In the genomic region with DNA sequence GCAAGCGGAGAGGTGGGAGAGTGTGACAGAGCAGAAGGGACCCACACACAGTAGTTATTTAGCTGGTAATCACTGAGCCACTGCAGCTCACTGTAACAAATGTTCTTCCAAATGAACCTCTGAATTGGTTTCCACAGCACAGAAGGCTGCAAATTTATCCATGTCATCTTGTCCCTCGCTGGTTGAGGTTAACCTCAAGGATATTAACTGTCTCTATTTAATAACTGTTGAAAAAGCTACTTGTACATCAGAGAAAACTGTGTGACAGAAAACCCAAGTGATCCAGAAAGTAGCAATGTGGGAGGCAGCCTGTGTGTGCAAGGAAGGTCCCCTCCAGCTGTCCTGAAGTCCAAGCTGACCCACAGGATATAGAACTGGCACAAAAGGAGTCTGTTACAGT, we compare ENCODE assay signal across 1 cellular context.
TF ChIP-seq lines count a peak whose summit lies in the region.

No MANE protein-coding gene starts in this region.

TF ChIP-seq in H1, 55 proteins besides CTCF, POLR2A, EP300 and RAD21 (continued from another document):
- TF ChIP-seq FOSL1 (IDR thresholded peaks at IDR 0.05; ENCODE audit: insufficient read depth, low read depth, low read length) (no peak), HDAC2 (IDR thresholded peaks at IDR 0.05; ENCODE audit: borderline replicate concordance in 1 of 2, low read depth in 2 of 2, low read length in 2 of 2) (no peak), CREB1 (IDR thresholded peaks at IDR 0.05) (no peak), CBX5 (IDR thresholded peaks at IDR 0.05; ENCODE audit: low read depth, low read length) (no peak), TCF12 (IDR thresholded peaks at IDR 0.05; ENCODE audit: low read depth, low read length) (no peak), NRF1 (IDR thresholded peaks at IDR 0.05; ENCODE audit: low read depth, low read length) (no peak), TBP (IDR thresholded peaks at IDR 0.05; ENCODE audit: low read depth, low read length) (no peak), RFX5 (IDR thresholded peaks at IDR 0.05; ENCODE audit: borderline replicate concordance, low read depth, low read length) (no peak), SP4 (IDR thresholded peaks at IDR 0.05; ENCODE audit: low read length) (no peak), RNF2 (IDR thresholded peaks at IDR 0.05; ENCODE audit: borderline replicate concordance, low read depth, low read length, missing control alignments, poor library complexity, severe bottlenecking) (no peak), CEBPB (IDR thresholded peaks at IDR 0.05; ENCODE audit: low read depth, low read length) (no peak), SIN3A (conservative IDR thresholded peaks at IDR 0.05 in 1 of 2, IDR thresholded peaks at IDR 0.05 in 1 of 2; ENCODE audit: low read depth in 1 of 2, low read length in 2 of 2) (no peak), SAP30 (IDR thresholded peaks at IDR 0.05; ENCODE audit: insufficient read depth, insufficient replicate concordance, low read length) (no peak)
- TF ChIP-seq, protein P1, sequence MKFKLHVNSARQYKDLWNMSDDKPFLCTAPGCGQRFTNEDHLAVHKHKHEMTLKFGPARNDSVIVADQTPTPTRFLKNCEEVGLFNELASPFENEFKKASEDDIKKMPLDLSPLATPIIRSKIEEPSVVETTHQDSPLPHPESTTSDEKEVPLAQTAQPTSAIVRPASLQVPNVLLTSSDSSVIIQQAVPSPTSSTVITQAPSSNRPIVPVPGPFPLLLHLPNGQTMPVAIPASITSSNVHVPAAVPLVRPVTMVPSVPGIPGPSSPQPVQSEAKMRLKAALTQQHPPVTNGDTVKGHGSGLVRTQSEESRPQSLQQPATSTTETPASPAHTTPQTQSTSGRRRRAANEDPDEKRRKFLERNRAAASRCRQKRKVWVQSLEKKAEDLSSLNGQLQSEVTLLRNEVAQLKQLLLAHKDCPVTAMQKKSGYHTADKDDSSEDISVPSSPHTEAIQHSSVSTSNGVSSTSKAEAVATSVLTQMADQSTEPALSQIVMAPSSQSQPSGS (IDR thresholded peaks at IDR 0.05; ENCODE audit: low read length), result no peak
- TF ChIP-seq, protein P2, sequence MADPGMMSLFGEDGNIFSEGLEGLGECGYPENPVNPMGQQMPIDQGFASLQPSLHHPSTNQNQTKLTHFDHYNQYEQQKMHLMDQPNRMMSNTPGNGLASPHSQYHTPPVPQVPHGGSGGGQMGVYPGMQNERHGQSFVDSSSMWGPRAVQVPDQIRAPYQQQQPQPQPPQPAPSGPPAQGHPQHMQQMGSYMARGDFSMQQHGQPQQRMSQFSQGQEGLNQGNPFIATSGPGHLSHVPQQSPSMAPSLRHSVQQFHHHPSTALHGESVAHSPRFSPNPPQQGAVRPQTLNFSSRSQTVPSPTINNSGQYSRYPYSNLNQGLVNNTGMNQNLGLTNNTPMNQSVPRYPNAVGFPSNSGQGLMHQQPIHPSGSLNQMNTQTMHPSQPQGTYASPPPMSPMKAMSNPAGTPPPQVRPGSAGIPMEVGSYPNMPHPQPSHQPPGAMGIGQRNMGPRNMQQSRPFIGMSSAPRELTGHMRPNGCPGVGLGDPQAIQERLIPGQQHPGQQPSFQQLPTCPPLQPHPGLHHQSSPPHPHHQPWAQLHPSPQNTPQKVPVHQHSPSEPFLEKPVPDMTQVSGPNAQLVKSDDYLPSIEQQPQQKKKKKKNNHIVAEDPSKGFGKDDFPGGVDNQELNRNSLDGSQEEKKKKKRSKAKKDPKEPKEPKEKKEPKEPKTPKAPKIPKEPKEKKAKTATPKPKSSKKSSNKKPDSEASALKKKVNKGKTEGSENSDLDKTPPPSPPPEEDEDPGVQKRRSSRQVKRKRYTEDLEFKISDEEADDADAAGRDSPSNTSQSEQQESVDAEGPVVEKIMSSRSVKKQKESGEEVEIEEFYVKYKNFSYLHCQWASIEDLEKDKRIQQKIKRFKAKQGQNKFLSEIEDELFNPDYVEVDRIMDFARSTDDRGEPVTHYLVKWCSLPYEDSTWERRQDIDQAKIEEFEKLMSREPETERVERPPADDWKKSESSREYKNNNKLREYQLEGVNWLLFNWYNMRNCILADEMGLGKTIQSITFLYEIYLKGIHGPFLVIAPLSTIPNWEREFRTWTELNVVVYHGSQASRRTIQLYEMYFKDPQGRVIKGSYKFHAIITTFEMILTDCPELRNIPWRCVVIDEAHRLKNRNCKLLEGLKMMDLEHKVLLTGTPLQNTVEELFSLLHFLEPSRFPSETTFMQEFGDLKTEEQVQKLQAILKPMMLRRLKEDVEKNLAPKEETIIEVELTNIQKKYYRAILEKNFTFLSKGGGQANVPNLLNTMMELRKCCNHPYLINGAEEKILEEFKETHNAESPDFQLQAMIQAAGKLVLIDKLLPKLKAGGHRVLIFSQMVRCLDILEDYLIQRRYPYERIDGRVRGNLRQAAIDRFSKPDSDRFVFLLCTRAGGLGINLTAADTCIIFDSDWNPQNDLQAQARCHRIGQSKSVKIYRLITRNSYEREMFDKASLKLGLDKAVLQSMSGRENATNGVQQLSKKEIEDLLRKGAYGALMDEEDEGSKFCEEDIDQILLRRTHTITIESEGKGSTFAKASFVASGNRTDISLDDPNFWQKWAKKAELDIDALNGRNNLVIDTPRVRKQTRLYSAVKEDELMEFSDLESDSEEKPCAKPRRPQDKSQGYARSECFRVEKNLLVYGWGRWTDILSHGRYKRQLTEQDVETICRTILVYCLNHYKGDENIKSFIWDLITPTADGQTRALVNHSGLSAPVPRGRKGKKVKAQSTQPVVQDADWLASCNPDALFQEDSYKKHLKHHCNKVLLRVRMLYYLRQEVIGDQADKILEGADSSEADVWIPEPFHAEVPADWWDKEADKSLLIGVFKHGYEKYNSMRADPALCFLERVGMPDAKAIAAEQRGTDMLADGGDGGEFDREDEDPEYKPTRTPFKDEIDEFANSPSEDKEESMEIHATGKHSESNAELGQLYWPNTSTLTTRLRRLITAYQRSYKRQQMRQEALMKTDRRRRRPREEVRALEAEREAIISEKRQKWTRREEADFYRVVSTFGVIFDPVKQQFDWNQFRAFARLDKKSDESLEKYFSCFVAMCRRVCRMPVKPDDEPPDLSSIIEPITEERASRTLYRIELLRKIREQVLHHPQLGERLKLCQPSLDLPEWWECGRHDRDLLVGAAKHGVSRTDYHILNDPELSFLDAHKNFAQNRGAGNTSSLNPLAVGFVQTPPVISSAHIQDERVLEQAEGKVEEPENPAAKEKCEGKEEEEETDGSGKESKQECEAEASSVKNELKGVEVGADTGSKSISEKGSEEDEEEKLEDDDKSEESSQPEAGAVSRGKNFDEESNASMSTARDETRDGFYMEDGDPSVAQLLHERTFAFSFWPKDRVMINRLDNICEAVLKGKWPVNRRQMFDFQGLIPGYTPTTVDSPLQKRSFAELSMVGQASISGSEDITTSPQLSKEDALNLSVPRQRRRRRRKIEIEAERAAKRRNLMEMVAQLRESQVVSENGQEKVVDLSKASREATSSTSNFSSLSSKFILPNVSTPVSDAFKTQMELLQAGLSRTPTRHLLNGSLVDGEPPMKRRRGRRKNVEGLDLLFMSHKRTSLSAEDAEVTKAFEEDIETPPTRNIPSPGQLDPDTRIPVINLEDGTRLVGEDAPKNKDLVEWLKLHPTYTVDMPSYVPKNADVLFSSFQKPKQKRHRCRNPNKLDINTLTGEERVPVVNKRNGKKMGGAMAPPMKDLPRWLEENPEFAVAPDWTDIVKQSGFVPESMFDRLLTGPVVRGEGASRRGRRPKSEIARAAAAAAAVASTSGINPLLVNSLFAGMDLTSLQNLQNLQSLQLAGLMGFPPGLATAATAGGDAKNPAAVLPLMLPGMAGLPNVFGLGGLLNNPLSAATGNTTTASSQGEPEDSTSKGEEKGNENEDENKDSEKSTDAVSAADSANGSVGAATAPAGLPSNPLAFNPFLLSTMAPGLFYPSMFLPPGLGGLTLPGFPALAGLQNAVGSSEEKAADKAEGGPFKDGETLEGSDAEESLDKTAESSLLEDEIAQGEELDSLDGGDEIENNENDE (IDR thresholded peaks at IDR 0.05; ENCODE audit: insufficient replicate concordance, low read length), result no peak
- TF ChIP-seq, protein P3, sequence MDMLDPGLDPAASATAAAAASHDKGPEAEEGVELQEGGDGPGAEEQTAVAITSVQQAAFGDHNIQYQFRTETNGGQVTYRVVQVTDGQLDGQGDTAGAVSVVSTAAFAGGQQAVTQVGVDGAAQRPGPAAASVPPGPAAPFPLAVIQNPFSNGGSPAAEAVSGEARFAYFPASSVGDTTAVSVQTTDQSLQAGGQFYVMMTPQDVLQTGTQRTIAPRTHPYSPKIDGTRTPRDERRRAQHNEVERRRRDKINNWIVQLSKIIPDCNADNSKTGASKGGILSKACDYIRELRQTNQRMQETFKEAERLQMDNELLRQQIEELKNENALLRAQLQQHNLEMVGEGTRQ (IDR thresholded peaks at IDR 0.05; ENCODE audit: low read length), result no peak
